ENCODE assay signal across 10 cellular contexts in genomic region chr1:78673120-78673519, GRCh38. TPM values are rescaled to one million over a fixed set of nuclear protein-coding genes. Genes with fewer than 3 reads are reported as not detected.
DNase-seq lines count a peak whose midpoint lies in the region; ATAC-seq and TF ChIP-seq lines count a peak whose summit lies in the region.
"Had no signal": no experiment of that assay in that cellular context is flagged by ENCODE, and none has a peak within 500 bp of the region (broad histone marks: within the 10 kb centered on the region; RNA-seq: fewer than 3 reads in every experiment).

No MANE protein-coding gene starts in this region.

- POLR2A ChIA-PET in activated CD4-positive, alpha-beta T cell treated with anti-CD3 and anti-CD28 coated beads, Interleukin-2, amount 10 ng/mL, durations not matched to agents 7 days and 5 days (lab: Charles Lee) = interaction anchor here (1.0 kb wide), 1 partner anchor 51 kb away, joined by 7 read pairs; no protein-coding TSS in a partner anchor

- peaks cover 27% of the 10 kb centered on the region for H3K36me3 Mint-ChIP-seq in activated CD4-positive, alpha-beta T cell treated with anti-CD3 and anti-CD28 coated beads, Interleukin-2, amount 10 ng/mL, durations not matched to agents 7 days and 5 days (ENCODE audit: low read depth)
- H3K36me3 Mint-ChIP-seq in neural crest cell (ENCODE audit: low read depth) = no peaks in the 10 kb centered on the region

- peaks cover 44% of the 10 kb centered on the region for H3K4me1 Mint-ChIP-seq in activated CD4-positive, alpha-beta T cell treated with anti-CD3 and anti-CD28 coated beads, Interleukin-2, amount 10 ng/mL, durations not matched to agents 7 days and 5 days
- H3K4me1 Mint-ChIP-seq in neural crest cell = peaks cover 5% of the 10 kb centered on the region

- H3K27ac Mint-ChIP-seq in activated CD4-positive, alpha-beta T cell treated with anti-CD3 and anti-CD28 coated beads, Interleukin-2, amount 10 ng/mL, durations not matched to agents 7 days and 5 days = no peak overlapping the region
- H3K27ac Mint-ChIP-seq in neural crest cell (ENCODE audit: unreplicated experiment) = no peak overlapping the region

- CTCF ChIA-PET in activated CD4-positive, alpha-beta T cell treated with anti-CD3 and anti-CD28 coated beads, Interleukin-2, amount 10 ng/mL, durations not matched to agents 7 days and 5 days (lab: Charles Lee) = interaction anchor here (0.9 to 2.3 kb wide), 4 partner anchors 33 to 702 kb away, joined by 3 to 6 read pairs (median 4); partner anchors contain the start of gene IFI44L

- no peak overlapping the region for H3K4me3 Mint-ChIP-seq in activated CD4-positive, alpha-beta T cell treated with anti-CD3 and anti-CD28 coated beads, Interleukin-2, amount 10 ng/mL, durations not matched to agents 7 days and 5 days
- H3K4me3 Mint-ChIP-seq in neural crest cell = no peak overlapping the region

- ATAC-seq in GM18909 (IDR thresholded peaks at IDR 0.05; ENCODE audit: poor library complexity, unreplicated experiment) (peak; percentile 35), HG02852 (IDR thresholded peaks at IDR 0.05; ENCODE audit: unreplicated experiment) (no peak)

- H3K27me3 Mint-ChIP-seq in activated CD4-positive, alpha-beta T cell treated with anti-CD3 and anti-CD28 coated beads, Interleukin-2, amount 10 ng/mL, durations not matched to agents 7 days and 5 days = no peaks in the 10 kb centered on the region
- H3K27me3 Mint-ChIP-seq in neural crest cell (ENCODE audit: low read depth) = no peaks in the 10 kb centered on the region

- TF ChIP-seq CTCF in neural crest cell (conservative IDR thresholded peaks at IDR 0.05) = peak; percentile 25

- H3K9me3 Mint-ChIP-seq in activated CD4-positive, alpha-beta T cell treated with anti-CD3 and anti-CD28 coated beads, Interleukin-2, amount 10 ng/mL, durations not matched to agents 7 days and 5 days = no peaks in the 10 kb centered on the region
- no peaks in the 10 kb centered on the region for H3K9me3 Mint-ChIP-seq in neural crest cell

- peak; percentile 33 for DNase-seq in NCI-H748 (lab: John Stamatoyannopoulos, UW; ENCODE audit: unreplicated experiment)
- no peak for DNase-seq in NCI-H748 treated with DMSO at 0.1 percent for 48 hours (lab: John Stamatoyannopoulos, UW)
- DNase-seq in activated CD4-positive, alpha-beta T cell treated with anti-CD3 and anti-CD28 coated beads, Interleukin-2, amount 10 ng/mL, durations not matched to agents 7 days and 5 days = peak; percentile 50
- DNase-seq in neural crest cell (ENCODE audit: low read depth, low spot score) = no peak
- no peak for DNase-seq in NK-92 treated with Interleukin-12 subunit alpha and Interleukin-12 subunit beta, amount 100 ng/mL, for 24 hours (lab: John Stamatoyannopoulos, UW)
- no peak for DNase-seq in RKO (ENCODE audit: low spot score)
- DNase-seq: NCI-H1436 treated with DMSO at 0.1 percent for 48 hours had no signal

RNA-seq across cellular contexts. Expression of gene IFI44, which starts 23.5 kb away (rescaled TPM):
- 100 to 1,000 TPM; 187 to 190 TPM for total RNA-seq in activated CD4-positive, alpha-beta T cell treated with anti-CD3 and anti-CD28 coated beads, Interleukin-2, amount 10 ng/mL, durations not matched to agents 7 days and 5 days
- 0.47 TPM in 1 of 2 replicates, not detected in the other for total RNA-seq in neural crest cell
- total RNA-seq: G401 had no signal

RNA-seq across cellular contexts. Expression of gene IFI44L, which starts 52.9 kb away (rescaled TPM):
- total RNA-seq in activated CD4-positive, alpha-beta T cell treated with anti-CD3 and anti-CD28 coated beads, Interleukin-2, amount 10 ng/mL, durations not matched to agents 7 days and 5 days = 100 to 1,000 TPM; 358 to 374 TPM
- total RNA-seq in neural crest cell = 0.05 TPM in 1 of 2 replicates, not detected in the other
- total RNA-seq: G401 had no signal

Comparison
In these comparisons a context has a peak if more than half of its experiments do, and no peak if none do; other contexts are left out.
1. DNase-seq: peak in NCI-H748 (single experiment) and activated CD4-positive, alpha-beta T cell treated with anti-CD3 and anti-CD28 coated beads, Interleukin-2, amount 10 ng/mL, durations not matched to agents 7 days and 5 days (single experiment); none in NCI-H748 treated with DMSO at 0.1 percent for 48 hours (single experiment), neural crest cell (single experiment), NK-92 treated with Interleukin-12 subunit alpha and Interleukin-12 subunit beta, amount 100 ng/mL, for 24 hours (single experiment) and RKO (single experiment).
2. RNA of gene IFI44, which starts 23.5 kb away (total RNA-seq): 187 to 190 TPM in activated CD4-positive, alpha-beta T cell treated with anti-CD3 and anti-CD28 coated beads, Interleukin-2, amount 10 ng/mL, durations not matched to agents 7 days and 5 days; 0.47 TPM in neural crest cell; every median in the first group is over 100 times any median in the second.
3. RNA of gene IFI44L, which starts 52.9 kb away (total RNA-seq): 358 to 374 TPM in activated CD4-positive, alpha-beta T cell treated with anti-CD3 and anti-CD28 coated beads, Interleukin-2, amount 10 ng/mL, durations not matched to agents 7 days and 5 days; 0.05 TPM in neural crest cell; every median in the first group is over 100 times any median in the second.